Comparison of ENCODE assay signal across 1 cellular context in genomic region chr1:145993618-145994390, GRCh38.
A peak's percentile ranks its signal among the peaks of the same experiment; 100 is the strongest.
TF ChIP-seq lines count a peak whose summit lies in the region.

No MANE protein-coding gene starts in this region.

TF ChIP-seq in HepG2, 621 proteins besides CTCF, POLR2A, EP300 and RAD21:
- no peak for TF ChIP-seq ZNF383 (CRISPR knock-in tag; IDR thresholded peaks at IDR 0.05; ENCODE audit: borderline replicate concordance)
- no peak for TF ChIP-seq ZSCAN29 (CRISPR knock-in tag; conservative IDR thresholded peaks at IDR 0.05)
- TF ChIP-seq HOXA5 (CRISPR knock-in tag; IDR thresholded peaks at IDR 0.05): no peak
- TF ChIP-seq NKX3-1 (CRISPR knock-in tag; IDR thresholded peaks at IDR 0.05): no peak
- TF ChIP-seq POLR2AphosphoS5 (IDR thresholded peaks at IDR 0.05; ENCODE audit: low read depth, low read length): peak; percentile 32
- 0 out of 2 replicates have a peak, but pooled peaks have one; percentile 29 for TF ChIP-seq ZNF841 (CRISPR knock-in tag; IDR thresholded peaks at IDR 0.05; ENCODE audit: borderline replicate concordance)
- TF ChIP-seq, protein P1, sequence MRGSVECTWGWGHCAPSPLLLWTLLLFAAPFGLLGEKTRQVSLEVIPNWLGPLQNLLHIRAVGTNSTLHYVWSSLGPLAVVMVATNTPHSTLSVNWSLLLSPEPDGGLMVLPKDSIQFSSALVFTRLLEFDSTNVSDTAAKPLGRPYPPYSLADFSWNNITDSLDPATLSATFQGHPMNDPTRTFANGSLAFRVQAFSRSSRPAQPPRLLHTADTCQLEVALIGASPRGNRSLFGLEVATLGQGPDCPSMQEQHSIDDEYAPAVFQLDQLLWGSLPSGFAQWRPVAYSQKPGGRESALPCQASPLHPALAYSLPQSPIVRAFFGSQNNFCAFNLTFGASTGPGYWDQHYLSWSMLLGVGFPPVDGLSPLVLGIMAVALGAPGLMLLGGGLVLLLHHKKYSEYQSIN (CRISPR knock-in tag; IDR thresholded peaks at IDR 0.05; ENCODE audit: borderline replicate concordance): no peak
- no peak for TF ChIP-seq ELF4 (CRISPR knock-in tag; IDR thresholded peaks at IDR 0.05; ENCODE audit: borderline replicate concordance)
- TF ChIP-seq SNAPC2 (CRISPR knock-in tag; IDR thresholded peaks at IDR 0.05): no peak
- TF ChIP-seq, protein P2, sequence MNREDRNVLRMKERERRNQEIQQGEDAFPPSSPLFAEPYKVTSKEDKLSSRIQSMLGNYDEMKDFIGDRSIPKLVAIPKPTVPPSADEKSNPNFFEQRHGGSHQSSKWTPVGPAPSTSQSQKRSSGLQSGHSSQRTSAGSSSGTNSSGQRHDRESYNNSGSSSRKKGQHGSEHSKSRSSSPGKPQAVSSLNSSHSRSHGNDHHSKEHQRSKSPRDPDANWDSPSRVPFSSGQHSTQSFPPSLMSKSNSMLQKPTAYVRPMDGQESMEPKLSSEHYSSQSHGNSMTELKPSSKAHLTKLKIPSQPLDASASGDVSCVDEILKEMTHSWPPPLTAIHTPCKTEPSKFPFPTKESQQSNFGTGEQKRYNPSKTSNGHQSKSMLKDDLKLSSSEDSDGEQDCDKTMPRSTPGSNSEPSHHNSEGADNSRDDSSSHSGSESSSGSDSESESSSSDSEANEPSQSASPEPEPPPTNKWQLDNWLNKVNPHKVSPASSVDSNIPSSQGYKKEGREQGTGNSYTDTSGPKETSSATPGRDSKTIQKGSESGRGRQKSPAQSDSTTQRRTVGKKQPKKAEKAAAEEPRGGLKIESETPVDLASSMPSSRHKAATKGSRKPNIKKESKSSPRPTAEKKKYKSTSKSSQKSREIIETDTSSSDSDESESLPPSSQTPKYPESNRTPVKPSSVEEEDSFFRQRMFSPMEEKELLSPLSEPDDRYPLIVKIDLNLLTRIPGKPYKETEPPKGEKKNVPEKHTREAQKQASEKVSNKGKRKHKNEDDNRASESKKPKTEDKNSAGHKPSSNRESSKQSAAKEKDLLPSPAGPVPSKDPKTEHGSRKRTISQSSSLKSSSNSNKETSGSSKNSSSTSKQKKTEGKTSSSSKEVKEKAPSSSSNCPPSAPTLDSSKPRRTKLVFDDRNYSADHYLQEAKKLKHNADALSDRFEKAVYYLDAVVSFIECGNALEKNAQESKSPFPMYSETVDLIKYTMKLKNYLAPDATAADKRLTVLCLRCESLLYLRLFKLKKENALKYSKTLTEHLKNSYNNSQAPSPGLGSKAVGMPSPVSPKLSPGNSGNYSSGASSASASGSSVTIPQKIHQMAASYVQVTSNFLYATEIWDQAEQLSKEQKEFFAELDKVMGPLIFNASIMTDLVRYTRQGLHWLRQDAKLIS (CRISPR knock-in tag; IDR thresholded peaks at IDR 0.05): peak; percentile 72
- no peak for TF ChIP-seq SP140L (CRISPR knock-in tag; IDR thresholded peaks at IDR 0.05; ENCODE audit: borderline replicate concordance)
- no peak for TF ChIP-seq LCORL (IDR thresholded peaks at IDR 0.05)
- no peak for TF ChIP-seq LCORL (CRISPR knock-in tag; IDR thresholded peaks at IDR 0.05)
- TF ChIP-seq PCBP2 (optimal IDR thresholded peaks at IDR 0.05; ENCODE audit: low read depth, low read length, poor library complexity, severe bottlenecking): no peak
- TF ChIP-seq TAF15 (IDR thresholded peaks at IDR 0.05; ENCODE audit: low read depth, low read length, poor library complexity, severe bottlenecking): no peak
- no peak for TF ChIP-seq ZSCAN30 (CRISPR knock-in tag; IDR thresholded peaks at IDR 0.05)
- no peak for TF ChIP-seq TBX2 (CRISPR knock-in tag; IDR thresholded peaks at IDR 0.05; ENCODE audit: borderline replicate concordance)
- TF ChIP-seq HBP1 (CRISPR knock-in tag; IDR thresholded peaks at IDR 0.05; ENCODE audit: low read depth): no peak
- no peak for TF ChIP-seq ZNF567 (CRISPR knock-in tag; IDR thresholded peaks at IDR 0.05; ENCODE audit: borderline replicate concordance)
- TF ChIP-seq ZC3H4 (CRISPR knock-in tag; IDR thresholded peaks at IDR 0.05; ENCODE audit: borderline replicate concordance): no peak
- TF ChIP-seq SALL1 (CRISPR knock-in tag; IDR thresholded peaks at IDR 0.05): no peak
- TF ChIP-seq, protein P3, sequence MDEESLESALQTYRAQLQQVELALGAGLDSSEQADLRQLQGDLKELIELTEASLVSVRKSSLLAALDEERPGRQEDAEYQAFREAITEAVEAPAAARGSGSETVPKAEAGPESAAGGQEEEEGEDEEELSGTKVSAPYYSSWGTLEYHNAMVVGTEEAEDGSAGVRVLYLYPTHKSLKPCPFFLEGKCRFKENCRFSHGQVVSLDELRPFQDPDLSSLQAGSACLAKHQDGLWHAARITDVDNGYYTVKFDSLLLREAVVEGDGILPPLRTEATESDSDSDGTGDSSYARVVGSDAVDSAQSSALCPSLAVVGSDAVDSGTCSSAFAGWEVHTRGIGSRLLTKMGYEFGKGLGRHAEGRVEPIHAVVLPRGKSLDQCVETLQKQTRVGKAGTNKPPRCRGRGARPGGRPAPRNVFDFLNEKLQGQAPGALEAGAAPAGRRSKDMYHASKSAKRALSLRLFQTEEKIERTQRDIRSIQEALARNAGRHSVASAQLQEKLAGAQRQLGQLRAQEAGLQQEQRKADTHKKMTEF (CRISPR knock-in tag; IDR thresholded peaks at IDR 0.05): 0 out of 2 replicates have a peak, but pooled peaks have one; percentile 14
- no peak for TF ChIP-seq PITX1 (CRISPR knock-in tag; IDR thresholded peaks at IDR 0.05)
- TF ChIP-seq, protein P4, sequence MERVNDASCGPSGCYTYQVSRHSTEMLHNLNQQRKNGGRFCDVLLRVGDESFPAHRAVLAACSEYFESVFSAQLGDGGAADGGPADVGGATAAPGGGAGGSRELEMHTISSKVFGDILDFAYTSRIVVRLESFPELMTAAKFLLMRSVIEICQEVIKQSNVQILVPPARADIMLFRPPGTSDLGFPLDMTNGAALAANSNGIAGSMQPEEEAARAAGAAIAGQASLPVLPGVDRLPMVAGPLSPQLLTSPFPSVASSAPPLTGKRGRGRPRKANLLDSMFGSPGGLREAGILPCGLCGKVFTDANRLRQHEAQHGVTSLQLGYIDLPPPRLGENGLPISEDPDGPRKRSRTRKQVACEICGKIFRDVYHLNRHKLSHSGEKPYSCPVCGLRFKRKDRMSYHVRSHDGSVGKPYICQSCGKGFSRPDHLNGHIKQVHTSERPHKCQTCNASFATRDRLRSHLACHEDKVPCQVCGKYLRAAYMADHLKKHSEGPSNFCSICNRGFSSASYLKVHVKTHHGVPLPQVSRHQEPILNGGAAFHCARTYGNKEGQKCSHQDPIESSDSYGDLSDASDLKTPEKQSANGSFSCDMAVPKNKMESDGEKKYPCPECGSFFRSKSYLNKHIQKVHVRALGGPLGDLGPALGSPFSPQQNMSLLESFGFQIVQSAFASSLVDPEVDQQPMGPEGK (CRISPR knock-in tag; IDR thresholded peaks at IDR 0.05): no peak
- 0 out of 2 replicates have a peak, but pooled peaks have one; percentile 20 for TF ChIP-seq ZFP36L1 (CRISPR knock-in tag; IDR thresholded peaks at IDR 0.05)
- TF ChIP-seq ZFP62 (CRISPR knock-in tag; IDR thresholded peaks at IDR 0.05): no peak
- TF ChIP-seq AKAP8 (CRISPR knock-in tag; IDR thresholded peaks at IDR 0.05): no peak
- no peak for TF ChIP-seq NAIF1 (CRISPR knock-in tag; IDR thresholded peaks at IDR 0.05; ENCODE audit: borderline replicate concordance)
- peak; percentile 48; the same call in 1 of the 2 replicates for TF ChIP-seq PAF1 (CRISPR knock-in tag; IDR thresholded peaks at IDR 0.05)
- TF ChIP-seq ZNF564 (CRISPR knock-in tag; IDR thresholded peaks at IDR 0.05): no peak
- no peak for TF ChIP-seq HNRNPK (IDR thresholded peaks at IDR 0.05; ENCODE audit: low read depth, low read length, poor library complexity, severe bottlenecking)
- TF ChIP-seq ZNF572 (CRISPR knock-in tag; IDR thresholded peaks at IDR 0.05): no peak
- no peak for TF ChIP-seq SMARCE1 (IDR thresholded peaks at IDR 0.05; ENCODE audit: borderline replicate concordance)
- no peak for TF ChIP-seq ZNF33B (CRISPR knock-in tag; IDR thresholded peaks at IDR 0.05)
- TF ChIP-seq ZNF251 (CRISPR knock-in tag; IDR thresholded peaks at IDR 0.05): no peak
- TF ChIP-seq PHF5A (CRISPR knock-in tag; IDR thresholded peaks at IDR 0.05; ENCODE audit: low read depth, unreplicated experiment): peak; percentile 53
- no peak for TF ChIP-seq ZMYM3 (CRISPR knock-in tag; IDR thresholded peaks at IDR 0.05)
- 0 out of 2 replicates have a peak, but pooled peaks have one; percentile 17 for TF ChIP-seq HOMEZ (CRISPR knock-in tag; IDR thresholded peaks at IDR 0.05; ENCODE audit: low read depth)
